ENCODE assay signal across 15 cellular contexts in genomic region chr5:169875091-169875727, GRCh38.
A peak's percentile ranks its signal among the peaks of the same experiment; 100 is the strongest.
DNase-seq lines count a peak whose midpoint lies in the region; ATAC-seq and TF ChIP-seq lines count a peak whose summit lies in the region.
"Had no signal": no experiment of that assay in that cellular context is flagged by ENCODE, and none has a peak within 500 bp of the region (broad histone marks: within the 10 kb centered on the region; RNA-seq: fewer than 3 reads in every experiment).

No MANE protein-coding gene starts in this region.

- no peaks in the 10 kb centered on the region for H3K9me3 Mint-ChIP-seq in GM23338
- H3K9me3 Mint-ChIP-seq: IgD-negative memory B cell had no signal

- H3K36me3 ChIP-seq in heart right ventricle (no peaks in the 10 kb centered on the region), GM23338 (ENCODE audit: insufficient read depth) (no peaks in the 10 kb centered on the region)

- no peaks in the 10 kb centered on the region for H4K20me1 ChIP-seq in GM23338 (replicated peaks; ENCODE audit: insufficient read depth)

- H3K4me2 ChIP-seq in GM23338, result no peak overlapping the region

- peaks cover 4% of the 10 kb centered on the region for H3K27me3 Mint-ChIP-seq in GM23338 (ENCODE audit: insufficient read depth, low read depth, poor library complexity)
- H3K27me3 Mint-ChIP-seq: IgD-negative memory B cell, T-helper 17 cell had no signal

- intact Hi-C loops in heart right ventricle (cut with DNase I), result loop anchor here in 1 of 10 donors (10.0 kb wide), 1 partner anchor 70 kb away; no protein-coding TSS in a partner anchor
- intact Hi-C loops in sciatic nerve (cut with DNase I), result no loop called here

- H3K27me3 ChIP-seq in heart right ventricle, result peaks cover 0 to 8% (median 0%) of the 10 kb centered on the region in 7 donors
- H3K27me3 ChIP-seq in GM23338 (ENCODE audit: insufficient read depth), result no peaks in the 10 kb centered on the region

- H3K4me3 ChIP-seq in heart right ventricle (no peak overlapping the region), GM23338 (no peak overlapping the region)

- no peaks in the 10 kb centered on the region for H3K4me1 Mint-ChIP-seq in GM23338

- H3K27ac ChIP-seq in heart right ventricle, result peak overlapping the region in 5 of 10 donors; percentile 7 to 58 (median 33)
- H3K27ac ChIP-seq in GM23338 (ENCODE audit: low read depth), result no peak overlapping the region

- H3K79me2 ChIP-seq in GM23338 (replicated peaks; ENCODE audit: insufficient read depth), result no peaks in the 10 kb centered on the region

- DNase-seq in GM03348 (ENCODE audit: low spot score) (peak; percentile 85), SKM-1 (lab: John Stamatoyannopoulos, UW; ENCODE audit: unreplicated experiment) (peak; percentile 69), heart right ventricle (no peak), sciatic nerve (ENCODE audit: low spot score) (no peak), NCI-H526 (lab: John Stamatoyannopoulos, UW) (no peak), GM23338 (ENCODE audit: low spot score) (no peak), amniotic stem cell (lab: John Stamatoyannopoulos, UW) (no peak)
- DNase-seq: activated gamma-delta T cell treated with Interleukin-2 at 50 U/mL for 16 hours; Calu3; NCI-H187; stimulated activated CD4-positive, alpha-beta T cell treated with anti-CD3 and anti-CD28 coated beads, Interleukin-2, amount 100 ng/mL, for 48 hours; stimulated activated naive CD8-positive, alpha-beta T cell treated with anti-CD3 and anti-CD28 coated beads, Interleukin-15, Interleukin-2, amounts not matched to agents 100 U/mL and 50 U/mL, for 24 hours; T-helper 17 cell had no signal

- ATAC-seq in heart right ventricle (peak in 7 of 8 donors; percentile 19 to 81 (median 49)), sciatic nerve (peak; percentile 84), GM23338 (no peak), HG02981 (IDR thresholded peaks at IDR 0.05; ENCODE audit: unreplicated experiment) (no peak)
- ATAC-seq: stimulated activated naive CD8-positive, alpha-beta T cell treated with anti-CD3 and anti-CD28 coated beads, Interleukin-15, Interleukin-2, amounts not matched to agents 100 U/mL and 50 U/mL, for 24 hours; T-helper 17 cell had no signal

- H3K4me1 ChIP-seq in heart right ventricle, result peaks cover 0 to 59% (median 0%) of the 10 kb centered on the region in 9 donors
- H3K4me1 ChIP-seq in GM23338 (ENCODE audit: insufficient read depth), result no peaks in the 10 kb centered on the region

- no peak overlapping the region for H2AFZ ChIP-seq in GM23338

- no peaks in the 10 kb centered on the region for H3K9me3 ChIP-seq in heart right ventricle

- no peak overlapping the region for H3K4me3 Mint-ChIP-seq in GM23338
- H3K4me3 Mint-ChIP-seq: IgD-negative memory B cell, T-helper 17 cell had no signal

- no peaks in the 10 kb centered on the region for H3K9me2 ChIP-seq in GM23338 (ENCODE audit: insufficient read depth)

- H3K27ac Mint-ChIP-seq in GM23338, result no peak overlapping the region
- H3K27ac Mint-ChIP-seq: T-helper 17 cell had no signal

- no peak for TF ChIP-seq CTCF in heart right ventricle (IDR thresholded peaks at IDR 0.05)
- TF ChIP-seq CTCF in GM23338 (conservative IDR thresholded peaks at IDR 0.05; ENCODE audit: low read depth in 2 of 2), result no peak

- no peaks in the 10 kb centered on the region for H3F3A ChIP-seq in GM23338 (replicated peaks; ENCODE audit: low read depth)

- no peaks in the 10 kb centered on the region for H3K36me3 Mint-ChIP-seq in GM23338 (ENCODE audit: low read depth)

- 67 to 76% methylated on average over 8 of the region's 8 CpGs for WGBS in heart right ventricle, 2 donors

TF ChIP-seq in GM23338, 12 proteins besides CTCF, POLR2A, EP300 and RAD21 (continues in another document):
- TF ChIP-seq STAT1 (IDR thresholded peaks at IDR 0.05; ENCODE audit: unreplicated experiment) (no peak), POLR2AphosphoS5 (IDR thresholded peaks at IDR 0.05; ENCODE audit: low read depth) (no peak), ZNF114 (CRISPR knock-in tag; IDR thresholded peaks at IDR 0.05) (no peak), EZH2phosphoT487 (IDR thresholded peaks at IDR 0.05; ENCODE audit: unreplicated experiment) (no peak), REST (IDR thresholded peaks at IDR 0.05; ENCODE audit: unreplicated experiment) (no peak), CREB1 (CRISPR knock-in tag; IDR thresholded peaks at IDR 0.05; ENCODE audit: low read depth) (no peak), ZNF462 (CRISPR knock-in tag; IDR thresholded peaks at IDR 0.05) (no peak)

Comparison
In these comparisons a context has a peak if more than half of its experiments do, and no peak if none do; other contexts are left out.
1. DNase-seq: peak in GM03348 (single experiment) and SKM-1 (single experiment); none in heart right ventricle (0 of 2), sciatic nerve (single experiment), NCI-H526 (0 of 2), GM23338 (single experiment) and amniotic stem cell (single experiment).
2. ATAC-seq: peak in heart right ventricle (7 of 8) and sciatic nerve (single experiment); none in GM23338 (single experiment) and HG02981 (single experiment).